In genomic region chr10:125103466-125104377, GRCh38 we compare ENCODE assay signal across 22 cellular contexts. TPM values are rescaled to one million over a fixed set of nuclear protein-coding genes. Genes with fewer than 3 reads are reported as not detected.
DNase-seq lines count a peak whose midpoint lies in the region; ATAC-seq, FAIRE-seq and TF ChIP-seq lines count a peak whose summit lies in the region.
"Had no signal": no experiment of that assay in that cellular context is flagged by ENCODE, and none has a peak within 500 bp of the region (broad histone marks: within the 10 kb centered on the region; RNA-seq: fewer than 3 reads in every experiment).

No MANE protein-coding gene starts in this region.

- H2AK5ac ChIP-seq in mesendoderm (ENCODE audit: low read length), result no peak overlapping the region

- no peak overlapping the region for H3K4me2 ChIP-seq in astrocyte (ENCODE audit: low read length)
- no peak overlapping the region for H3K4me2 ChIP-seq in mesendoderm (ENCODE audit: low read length)
- H3K4me2 ChIP-seq: SK-N-SH had no signal

- H3K79me2 ChIP-seq in astrocyte (ENCODE audit: insufficient read depth, low read length) (peaks cover 99% of the 10 kb centered on the region), mesendoderm (ENCODE audit: control insufficient read depth, insufficient read depth, low read length) (peaks cover 96% of the 10 kb centered on the region)

- no peak overlapping the region for H3K4me3 Mint-ChIP-seq in astrocyte (ENCODE audit: unreplicated experiment)
- H3K4me3 Mint-ChIP-seq: activated naive CD8-positive, alpha-beta T cell treated with anti-CD3 and anti-CD28 coated beads for 36 hours; CD4-positive, CD25-positive, alpha-beta regulatory T cell; naive B cell had no signal

- H2AFZ ChIP-seq in astrocyte (ENCODE audit: low read depth, low read length), result no peak overlapping the region

- no peaks in the 10 kb centered on the region for H3K27me3 Mint-ChIP-seq in astrocyte (ENCODE audit: low read depth, unreplicated experiment)
- H3K27me3 Mint-ChIP-seq: activated naive CD8-positive, alpha-beta T cell treated with anti-CD3 and anti-CD28 coated beads for 36 hours; CD4-positive, CD25-positive, alpha-beta regulatory T cell had no signal

- H4K5ac ChIP-seq in mesendoderm (ENCODE audit: low read length), result no peak overlapping the region

- no peaks in the 10 kb centered on the region for H3K9me3 Mint-ChIP-seq in astrocyte (ENCODE audit: unreplicated experiment)
- H3K9me3 Mint-ChIP-seq: activated naive CD8-positive, alpha-beta T cell treated with anti-CD3 and anti-CD28 coated beads for 36 hours; CD4-positive, CD25-positive, alpha-beta regulatory T cell had no signal

- peaks cover 26% of the 10 kb centered on the region for H3K36me3 Mint-ChIP-seq in astrocyte (ENCODE audit: low read depth, unreplicated experiment)
- H3K36me3 Mint-ChIP-seq: activated naive CD8-positive, alpha-beta T cell treated with anti-CD3 and anti-CD28 coated beads for 36 hours; CD4-positive, CD25-positive, alpha-beta regulatory T cell had no signal

- DNase-seq in NCI-H526 (lab: John Stamatoyannopoulos, UW) (peak; percentile 13 to 24), NCI-H526 treated with DMSO at 0.1 percent for 48 hours (lab: John Stamatoyannopoulos, UW) (no peak), astrocyte (ENCODE audit: low read depth) (no peak), mesendoderm (peak; percentile 29), suprapubic skin (ENCODE audit: low spot score in 2 of 2) (peak; percentile 46 to 58), T-helper 2 cell (no peak), NCI-H82 (lab: John Stamatoyannopoulos, UW) (no peak)
- DNase-seq: activated CD4-positive, CD25-positive, alpha-beta regulatory T cell treated with anti-CD3 and anti-CD28 coated beads, Interleukin-2, amount 50 U/mL, for 72 hours; activated CD8-positive, alpha-beta memory T cell treated with anti-CD3 and anti-CD28 coated beads for 24 hours; activated naive CD8-positive, alpha-beta T cell treated with anti-CD3 and anti-CD28 coated beads for 36 hours; CD4-positive, CD25-positive, alpha-beta regulatory T cell; lower lobe of right lung; MG63; naive B cell; NCI-H187 treated with DMSO at 0.1 percent for 48 hours; SK-N-SH; stimulated activated CD4-positive, alpha-beta T cell treated with anti-CD3 and anti-CD28 coated beads, Interleukin-12 subunit alpha, Interleukin-12 subunit beta, amount 100 ng/mL, for 4 hours; T1000 had no signal

- no peak for TF ChIP-seq POLR2A in suprapubic skin (IDR thresholded peaks at IDR 0.05)

- H3K9ac ChIP-seq in astrocyte (ENCODE audit: low read length) (no peak overlapping the region), mesendoderm (ENCODE audit: low read length) (no peak overlapping the region)
- H3K9ac ChIP-seq: SK-N-SH had no signal

- no peak for ATAC-seq in GM18873 (IDR thresholded peaks at IDR 0.05; ENCODE audit: low FRiP score, unreplicated experiment)
- ATAC-seq: lower lobe of right lung, psoas muscle had no signal

- H3K4me1 Mint-ChIP-seq in astrocyte (ENCODE audit: low read depth, unreplicated experiment), result peaks cover 23% of the 10 kb centered on the region
- H3K4me1 Mint-ChIP-seq: activated naive CD8-positive, alpha-beta T cell treated with anti-CD3 and anti-CD28 coated beads for 36 hours; CD4-positive, CD25-positive, alpha-beta regulatory T cell; naive B cell had no signal

- no peak overlapping the region for H3K18ac ChIP-seq in mesendoderm (ENCODE audit: low read length)

- H4K20me1 ChIP-seq in astrocyte (ENCODE audit: insufficient read depth, low read length), result peaks cover 92% of the 10 kb centered on the region

- H3K36me3 ChIP-seq in astrocyte (ENCODE audit: insufficient read depth, low read length) (peaks cover 6% of the 10 kb centered on the region), mesendoderm (ENCODE audit: control insufficient read depth, insufficient read depth, low read length) (peaks cover 10% of the 10 kb centered on the region), suprapubic skin (peaks cover 21% of the 10 kb centered on the region)

- H2BK120ac ChIP-seq in mesendoderm (ENCODE audit: low read depth, low read length), result no peak overlapping the region

- H4K8ac ChIP-seq in mesendoderm (ENCODE audit: low read depth, low read length), result no peak overlapping the region

- H3K23ac ChIP-seq in mesendoderm (ENCODE audit: low read length), result no peak overlapping the region

- H3K27me3 ChIP-seq in astrocyte (ENCODE audit: insufficient read depth, low read length), result no peaks in the 10 kb centered on the region
- H3K27me3 ChIP-seq in mesendoderm (ENCODE audit: insufficient read depth, low read length, poor library complexity), result no peaks in the 10 kb centered on the region
- H3K27me3 ChIP-seq in suprapubic skin, result no peaks in the 10 kb centered on the region
- H3K27me3 ChIP-seq: MG63 had no signal

- WGBS in mesendoderm (ENCODE audit: extremely low coverage, insufficient coverage, low lambda C conversion rate), result no CpG with 5 or more reads among the region's 26 CpGs
- WGBS in suprapubic skin, result 94% methylated on average over 21 of the region's 26 CpGs

- H3K4ac ChIP-seq in mesendoderm (ENCODE audit: low read depth, low read length), result no peak overlapping the region

- peaks cover 11% of the 10 kb centered on the region for H3K4me1 ChIP-seq in astrocyte (ENCODE audit: insufficient read depth, low read length)
- H3K4me1 ChIP-seq in mesendoderm (ENCODE audit: control insufficient read depth, low read depth, low read length), result peaks cover 23% of the 10 kb centered on the region
- peaks cover 13% of the 10 kb centered on the region for H3K4me1 ChIP-seq in suprapubic skin

- no peak overlapping the region for H3K56ac ChIP-seq in mesendoderm (ENCODE audit: low read length)

- peaks cover 53% of the 10 kb centered on the region for H3K79me1 ChIP-seq in mesendoderm (ENCODE audit: low read length)

- H2BK15ac ChIP-seq in mesendoderm (replicated peaks; ENCODE audit: low read depth), result no peak overlapping the region

- H3K9me3 ChIP-seq in astrocyte (ENCODE audit: insufficient read depth, low read depth, low read length), result no peaks in the 10 kb centered on the region
- H3K9me3 ChIP-seq in suprapubic skin, result no peaks in the 10 kb centered on the region
- H3K9me3 ChIP-seq: lower lobe of right lung, MG63, SK-N-SH, thoracic aorta had no signal

- no peak overlapping the region for H2BK5ac ChIP-seq in mesendoderm (ENCODE audit: low read length)

- FAIRE-seq in astrocyte (lab: Jason Lieb, UNC), result no peak
- FAIRE-seq: A549 had no signal

- H3K4me3 ChIP-seq in astrocyte (ENCODE audit: insufficient read depth, low read depth, low read length) (no peak overlapping the region), mesendoderm (ENCODE audit: low read length) (no peak overlapping the region), suprapubic skin (no peak overlapping the region)
- H3K4me3 ChIP-seq: A549, lower lobe of right lung, MG63, psoas muscle, thoracic aorta had no signal

- TF ChIP-seq EP300 in suprapubic skin (IDR thresholded peaks at IDR 0.05), result no peak

- H3K27ac Mint-ChIP-seq in astrocyte (ENCODE audit: unreplicated experiment), result peak overlapping the region; percentile 53
- H3K27ac Mint-ChIP-seq: activated naive CD8-positive, alpha-beta T cell treated with anti-CD3 and anti-CD28 coated beads for 36 hours; naive B cell had no signal

- no peak overlapping the region for H3K27ac ChIP-seq in astrocyte (ENCODE audit: low read depth, low read length)
- no peak overlapping the region for H3K27ac ChIP-seq in mesendoderm (ENCODE audit: low read depth, low read length)
- no peak overlapping the region for H3K27ac ChIP-seq in suprapubic skin
- H3K27ac ChIP-seq: lower lobe of right lung, psoas muscle, thoracic aorta had no signal

- TF ChIP-seq CTCF in astrocyte (IDR thresholded peaks at IDR 0.05; ENCODE audit: insufficient read depth, low read depth, low read length) (no peak), suprapubic skin (IDR thresholded peaks at IDR 0.05) (no peak)

RNA-seq across cellular contexts. Expression of gene CTBP2, which starts 56.6 kb away (rescaled TPM):
- total RNA-seq in astrocyte, result 101 and 109 TPM in 2 replicates
- 135 TPM for polyA plus RNA-seq in mesendoderm (2013, experiment 1 of 2)
- polyA plus RNA-seq in mesendoderm (2013, experiment 2 of 2), result 136 TPM
- total RNA-seq in suprapubic skin, result 10 to 100 TPM; 19.7 to 45.7 (median 29.4) TPM

Comparison
In these comparisons a context has a peak if more than half of its experiments do, and no peak if none do; other contexts are left out.
1. DNase-seq: peak in NCI-H526 (2 of 2), mesendoderm (single experiment) and suprapubic skin (2 of 2); none in NCI-H526 treated with DMSO at 0.1 percent for 48 hours (single experiment), astrocyte (single experiment), T-helper 2 cell (0 of 5) and NCI-H82 (single experiment).